In the genomic region with DNA sequence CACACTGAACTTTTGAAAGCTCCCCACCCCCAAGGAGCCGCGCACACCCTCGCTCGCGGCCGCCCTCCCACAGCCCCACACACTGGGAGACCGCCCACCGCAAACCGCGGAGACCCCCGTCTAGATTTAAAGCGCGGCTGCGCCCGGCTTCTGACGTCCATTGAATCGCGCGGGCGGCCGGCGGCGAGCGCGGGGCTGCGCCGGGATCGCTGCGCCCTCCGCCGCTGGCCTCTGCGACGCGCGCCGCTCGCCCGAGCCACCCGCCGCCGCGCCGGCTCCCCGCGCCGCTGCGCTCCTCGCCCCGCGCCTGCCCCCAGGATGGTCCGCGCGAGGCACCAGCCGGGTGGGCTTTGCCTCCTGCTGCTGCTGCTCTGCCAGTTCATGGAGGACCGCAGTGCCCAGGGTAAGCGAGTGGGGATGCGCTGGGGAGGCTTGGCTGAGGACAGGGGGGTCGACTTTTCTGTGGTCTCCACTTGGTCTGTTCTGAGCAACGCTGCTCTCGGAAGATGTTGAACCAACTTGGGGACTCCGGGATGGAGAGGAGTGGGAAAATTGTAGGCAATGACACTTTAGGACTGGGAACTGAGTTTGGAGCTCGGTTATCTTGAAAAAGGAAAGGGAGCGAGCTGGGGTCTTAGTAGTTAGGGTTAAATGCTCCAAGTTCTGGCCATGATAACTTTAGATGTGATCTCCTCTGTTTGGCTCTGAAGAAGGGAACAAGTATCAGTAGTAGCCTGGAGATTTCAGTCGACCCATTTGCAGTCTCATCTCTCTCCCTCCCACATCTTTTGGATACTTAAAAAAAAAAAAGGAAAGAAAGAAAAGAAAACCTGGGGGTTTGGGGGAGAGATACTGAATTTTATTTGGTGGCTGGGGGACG, we compare ENCODE assay signal across 8 cellular contexts. TPM values are rescaled to one million over a fixed set of nuclear protein-coding genes. Genes with fewer than 3 reads are reported as not detected.
DNase-seq lines count a peak whose midpoint lies in the region; ATAC-seq and TF ChIP-seq lines count a peak whose summit lies in the region.

TSS of gene FST (plus strand) at position 156 of the 880 bp plus-strand sequence. CDS start at position 319, 163 bp downstream.

- ATAC-seq in RWPE2 (ENCODE audit: low read depth) (peak; percentile 11; the same call in 2 of the 3 replicates), HG02885 (IDR thresholded peaks at IDR 0.05; ENCODE audit: poor library complexity, unreplicated experiment) (no peak), HG02870 (IDR thresholded peaks at IDR 0.05; ENCODE audit: unreplicated experiment) (no peak)
- no peak for ATAC-seq in effector memory CD8-positive, alpha-beta T cell (replicated peaks)

- no peaks in the 10 kb centered on the region for H3K9me3 Mint-ChIP-seq in effector memory CD8-positive, alpha-beta T cell
- no peaks in the 10 kb centered on the region for H3K9me3 Mint-ChIP-seq in mesothelial cell of epicardium

- peak within 1 kb of the TSS; percentile 62 to 67 for H3K27ac Mint-ChIP-seq in effector memory CD8-positive, alpha-beta T cell
- peak within 1 kb of the TSS; percentile 87 for H3K27ac Mint-ChIP-seq in mesothelial cell of epicardium

- H3K4me3 Mint-ChIP-seq in effector memory CD8-positive, alpha-beta T cell: peak within 1 kb of the TSS; percentile 84 to 91
- H3K4me3 Mint-ChIP-seq in mesothelial cell of epicardium: peak within 1 kb of the TSS; percentile 87

- H3K36me3 Mint-ChIP-seq in effector memory CD8-positive, alpha-beta T cell (ENCODE audit: insufficient read depth): peaks cover 12% of the 10 kb centered on the region
- peaks cover 3% of the 10 kb centered on the region for H3K36me3 Mint-ChIP-seq in mesothelial cell of epicardium

- peak; percentile 37 for DNase-seq in SIG-M5 treated with dmso at 0.1 percent for 504 hours (lab: John Stamatoyannopoulos, UW; ENCODE audit: unreplicated experiment)
- no peak for DNase-seq in SIG-M5 (lab: John Stamatoyannopoulos, UW)
- DNase-seq in RWPE2 (ENCODE audit: low spot score): no peak
- no peak for DNase-seq in effector memory CD8-positive, alpha-beta T cell
- peak in 1 of 2 experiments; percentile 67 for DNase-seq in mesothelial cell of epicardium (ENCODE audit: low spot score in 2 of 2, unreplicated experiment in 2 of 2)

- WGBS in urinary bladder: under 1% methylated on average over 65 of the region's 65 CpGs

- peaks cover 47 to 57% of the 10 kb centered on the region in 2 donors for H3K27me3 Mint-ChIP-seq in effector memory CD8-positive, alpha-beta T cell
- peaks cover 66% of the 10 kb centered on the region for H3K27me3 Mint-ChIP-seq in mesothelial cell of epicardium (ENCODE audit: low read depth)

- H3K4me3 ChIP-seq in RWPE2 (ENCODE audit: severe bottlenecking) (peak within 1 kb of the TSS; percentile 93), urinary bladder (ENCODE audit: low read depth, low read length) (peak within 1 kb of the TSS; percentile 65)

- TF ChIP-seq CTCF in RWPE2 (IDR thresholded peaks at IDR 0.05; ENCODE audit: poor library complexity, severe bottlenecking): no peak
- TF ChIP-seq CTCF in mesothelial cell of epicardium (IDR thresholded peaks at IDR 0.05; ENCODE audit: unreplicated experiment): no peak

- H3K27ac ChIP-seq in RWPE2 (ENCODE audit: poor library complexity, severe bottlenecking) (peak within 1 kb of the TSS; percentile 79), urinary bladder (ENCODE audit: low read depth) (peak within 1 kb of the TSS; percentile 90)

- H3K36me3 ChIP-seq in RWPE2 (ENCODE audit: low read depth): peaks cover 26% of the 10 kb centered on the region
- H3K36me3 ChIP-seq in urinary bladder (ENCODE audit: insufficient read depth): no peaks in the 10 kb centered on the region

- H3K4me1 ChIP-seq in RWPE2 (ENCODE audit: insufficient read depth, poor library complexity, severe bottlenecking): no peaks in the 10 kb centered on the region
- H3K4me1 ChIP-seq in urinary bladder (ENCODE audit: insufficient read depth): no peaks in the 10 kb centered on the region

- H3K4me1 Mint-ChIP-seq in effector memory CD8-positive, alpha-beta T cell (ENCODE audit: low read depth in 2 of 2): peaks cover 28 to 45% of the 10 kb centered on the region in 2 donors
- peaks cover 37% of the 10 kb centered on the region for H3K4me1 Mint-ChIP-seq in mesothelial cell of epicardium

- no peaks in the 10 kb centered on the region for H3K27me3 ChIP-seq in RWPE2 (ENCODE audit: insufficient read depth, poor library complexity, severe bottlenecking)

- no peaks in the 10 kb centered on the region for H3K9me3 ChIP-seq in RWPE2 (ENCODE audit: severe bottlenecking)

RNA-seq across cellular contexts. Expression of gene FST, which starts in this region (rescaled TPM):
- total RNA-seq in mesothelial cell of epicardium (12.3 to 14.3 TPM (median 12.7 TPM) in 3 replicates), urinary bladder (19.7 TPM)
- polyA plus RNA-seq in urinary bladder: 8.2 TPM
